Comparison of ENCODE assay signal across 1 cellular context in the genomic region with DNA sequence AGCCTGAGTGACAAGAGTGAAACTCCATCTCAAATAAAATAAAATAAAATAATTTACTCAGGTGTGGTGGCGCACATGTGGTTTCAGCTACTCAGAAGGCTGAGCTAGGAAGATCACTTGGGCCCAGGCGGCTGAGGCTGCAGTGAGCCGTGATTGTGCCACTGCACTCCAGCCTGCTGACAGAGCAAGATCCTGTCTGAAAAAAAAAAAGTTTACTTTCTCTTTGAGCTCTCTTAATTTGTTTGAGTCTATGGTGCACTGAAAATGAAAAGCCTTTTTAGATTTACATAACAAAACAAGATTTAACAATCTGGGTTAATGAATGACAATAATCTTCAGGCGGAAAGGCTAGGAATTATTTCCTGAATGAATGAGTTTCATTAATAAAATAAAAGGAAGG.
TF ChIP-seq lines count a peak whose summit lies in the region.

No MANE protein-coding gene starts in this region.

TF ChIP-seq in H1, 55 proteins besides CTCF, POLR2A, EP300 and RAD21:
- TF ChIP-seq RBBP5 (IDR thresholded peaks at IDR 0.05; ENCODE audit: borderline replicate concordance, low read depth, low read length) (no peak), KDM4A (IDR thresholded peaks at IDR 0.05; ENCODE audit: low read depth, low read length, severe bottlenecking) (no peak), TEAD4 (IDR thresholded peaks at IDR 0.05; ENCODE audit: low read depth, low read length) (no peak), POU5F1 (IDR thresholded peaks at IDR 0.05; ENCODE audit: low read depth, low read length) (no peak)
- TF ChIP-seq, protein P1, sequence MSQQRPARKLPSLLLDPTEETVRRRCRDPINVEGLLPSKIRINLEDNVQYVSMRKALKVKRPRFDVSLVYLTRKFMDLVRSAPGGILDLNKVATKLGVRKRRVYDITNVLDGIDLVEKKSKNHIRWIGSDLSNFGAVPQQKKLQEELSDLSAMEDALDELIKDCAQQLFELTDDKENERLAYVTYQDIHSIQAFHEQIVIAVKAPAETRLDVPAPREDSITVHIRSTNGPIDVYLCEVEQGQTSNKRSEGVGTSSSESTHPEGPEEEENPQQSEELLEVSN (IDR thresholded peaks at IDR 0.05), result no peak
TF ChIP-seq in H1: peak in this region for 0.
